ENCODE assay signal across 10 cellular contexts in genomic region chr6:8017276-8017701, GRCh38. TPM values are rescaled to one million over a fixed set of nuclear protein-coding genes. Genes with fewer than 3 reads are reported as not detected.
DNase-seq lines count a peak whose midpoint lies in the region; ATAC-seq and TF ChIP-seq lines count a peak whose summit lies in the region.
"Had no signal": no experiment of that assay in that cellular context is flagged by ENCODE, and none has a peak within 500 bp of the region (broad histone marks: within the 10 kb centered on the region; RNA-seq: fewer than 3 reads in every experiment).

No MANE protein-coding gene starts in this region.

- CTCF ChIA-PET in GM10248 (lab: Yijun Ruan, JAX) = interaction anchor here (1.0 to 2.4 kb wide), 4 partner anchors 11 to 295 kb away, joined by 3 to 8 read pairs (median 4); no protein-coding TSS in a partner anchor

- DNase-seq in GM10248 (ENCODE audit: extremely low spot score) (peak; percentile 13), epithelial cell of proximal tubule (ENCODE audit: low read depth) (no peak), A172 (ENCODE audit: low spot score) (no peak), pons (ENCODE audit: low spot score) (no peak), NCI-H226 (no peak), SHP77 (lab: John Stamatoyannopoulos, UW) (no peak)
- DNase-seq: activated CD4-positive, alpha-beta T cell treated with anti-CD3 and anti-CD28 coated beads, Interleukin-2, amount 50 U/mL, for 48 hours; trophoblast cell had no signal

- no peak for TF ChIP-seq CTCF in GM10248 (IDR thresholded peaks at IDR 0.05; ENCODE audit: control extremely low read depth, extremely low read depth, low read depth, missing control alignments)
- no peak for TF ChIP-seq CTCF in epithelial cell of proximal tubule (conservative IDR thresholded peaks at IDR 0.05; ENCODE audit: low read depth, low read length)

- ATAC-seq in GM19351 (IDR thresholded peaks at IDR 0.05; ENCODE audit: unreplicated experiment) = peak; percentile 85
- ATAC-seq in HG03280 (IDR thresholded peaks at IDR 0.05; ENCODE audit: unreplicated experiment) = peak; percentile 89

- peak overlapping the region; percentile 47 for H3K4me3 ChIP-seq in epithelial cell of proximal tubule (ENCODE audit: low read depth, low read length)

- POLR2A ChIA-PET in GM10248 (lab: Yijun Ruan, JAX) = no interaction called here

RNA-seq across cellular contexts. Expression of gene BLOC1S5, which starts 46.9 kb away (rescaled TPM):
- 10.9 and 14.8 TPM in 2 replicates for total RNA-seq in epithelial cell of proximal tubule
- total RNA-seq in A172 (2014; rRNA removed; shearing (Covaris generic)) = 13.2 and 13.5 TPM in 2 replicates
